In the genomic region with DNA sequence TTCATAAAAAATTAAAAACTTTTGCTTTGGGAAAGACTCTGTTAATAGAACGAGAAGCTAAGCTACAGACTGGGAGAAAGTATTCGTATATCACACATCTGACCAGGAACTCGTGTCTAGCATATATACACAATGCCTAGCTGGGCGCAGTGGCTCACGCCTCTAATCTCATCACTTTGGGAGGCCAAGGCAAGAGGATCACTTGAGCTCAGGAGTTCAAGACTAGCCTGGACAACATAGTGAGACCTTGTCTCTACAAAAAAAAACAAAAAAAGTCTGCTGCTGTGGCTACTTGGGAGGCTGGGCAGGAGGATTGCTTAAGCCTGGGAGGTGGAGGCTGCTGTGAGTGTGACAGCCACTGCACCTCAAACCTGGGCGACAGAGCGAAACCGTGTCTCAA, we compare ENCODE assay signal across 20 cellular contexts. TPM values are rescaled to one million over a fixed set of nuclear protein-coding genes. Genes with fewer than 3 reads are reported as not detected.
A peak's percentile ranks its signal among the peaks of the same experiment; 100 is the strongest.
DNase-seq lines count a peak whose midpoint lies in the region; TF ChIP-seq lines count a peak whose summit lies in the region.
"Had no signal": no experiment of that assay in that cellular context is flagged by ENCODE, and none has a peak within 500 bp of the region (broad histone marks: within the 10 kb centered on the region; RNA-seq: fewer than 3 reads in every experiment).

No MANE protein-coding gene starts in this region.

- H3K36me3 ChIP-seq in BLaER1 treated with 17β-estradiol and CSF1 and Interleukin-3, amounts not matched to agents 10 nM and 100 nM: peaks cover 0 to 27% (median 13%) of the 10 kb centered on the region in 11 experiments; a peak in 11 of 22 replicates
- peaks cover 0 to 8% of the 10 kb centered on the region in 2 experiments for H3K36me3 ChIP-seq in SK-N-SH (replicated peaks in 1 of 2; ENCODE audit: control insufficient read depth in 1 of 2, insufficient read depth in 2 of 2, low read length in 1 of 2)

- POLR2A ChIA-PET in MCF 10A (lab: Yijun Ruan, JAX) (interaction anchor here (0.6 to 1.2 kb wide), 3 partner anchors 46 to 843 kb away, joined by 3 to 5 read pairs (median 3); a partner anchor contains a TSS), SK-N-SH (lab: Yijun Ruan, JAX) (no interaction called here)

- H3K9me3 ChIP-seq in BLaER1 treated with 17β-estradiol and CSF1 and Interleukin-3, amounts not matched to agents 10 nM and 100 nM (replicated peaks in 1 of 11): peaks cover 13 to 26% (median 23%) of the 10 kb centered on the region in 11 experiments; a peak in 21 of 22 replicates
- H3K9me3 ChIP-seq in SK-N-SH: no peaks in the 10 kb centered on the region

- BruUV-seq in MCF 10A (replicated peaks; lab: Mats Ljungman, UMichigan): no TSS peak

- no peak overlapping the region for H3K27ac Mint-ChIP-seq in MCF 10A (ENCODE audit: low read depth, unreplicated experiment)
- H3K27ac Mint-ChIP-seq: B cell; CD14-positive monocyte; CD4-positive, alpha-beta T cell; GM23338; H9 had no signal

- H3K9me2 ChIP-seq in SK-N-SH: no peaks in the 10 kb centered on the region; the same call in 1 of the 2 replicates

- TF ChIP-seq EP300 in SK-N-SH (IDR thresholded peaks at IDR 0.05; ENCODE audit: borderline replicate concordance in 1 of 2, low read depth in 1 of 2, low read length in 1 of 2): no peak

- H3F3A ChIP-seq in SK-N-SH (replicated peaks; ENCODE audit: insufficient read depth): peaks cover 4% of the 10 kb centered on the region

- no peak overlapping the region for H3K27ac ChIP-seq in BLaER1 treated with 17β-estradiol and CSF1 and Interleukin-3, amounts not matched to agents 10 nM and 100 nM
- no peak overlapping the region for H3K27ac ChIP-seq in SK-N-SH (ENCODE audit: low read depth in 2 of 2, low read length in 1 of 2)
- H3K27ac ChIP-seq: 22Rv1, BLaER1 had no signal

- H3K36me3 Mint-ChIP-seq in MCF 10A (ENCODE audit: insufficient read depth, unreplicated experiment): peaks cover 11% of the 10 kb centered on the region
- H3K36me3 Mint-ChIP-seq: CD14-positive monocyte had no signal

- no peak for TF ChIP-seq CTCF in MCF 10A (IDR thresholded peaks at IDR 0.05; ENCODE audit: unreplicated experiment)
- no peak for TF ChIP-seq CTCF in SK-N-SH (IDR thresholded peaks at IDR 0.05)

- DNase-seq in NCI-H774 (lab: John Stamatoyannopoulos, UW): peak; percentile 16
- peak; percentile 29 for DNase-seq in left kidney (ENCODE audit: low read depth, low spot score)
- DNase-seq in renal cortical epithelial cell (ENCODE audit: low read depth): peak; percentile 32
- DNase-seq in NCI-H345 (lab: John Stamatoyannopoulos, UW): no peak
- DNase-seq in pons (ENCODE audit: low spot score): no peak
- no peak for DNase-seq in MCF 10A (ENCODE audit: unreplicated experiment)
- DNase-seq in SK-N-SH: no peak
- DNase-seq: CD4-positive, alpha-beta T cell; CD8-positive, alpha-beta memory T cell; DMS 273 treated with DMSO at 0.1 percent for 48 hours; DMS53; DMS79 treated with DMSO at 0.1 percent for 48 hours; GF-D8; H9 had no signal

- no peak overlapping the region for H3K4me3 ChIP-seq in BLaER1 treated with 17β-estradiol and CSF1 and Interleukin-3, amounts not matched to agents 10 nM and 100 nM
- H3K4me3 ChIP-seq in SK-N-SH (ENCODE audit: low read depth in 2 of 2, low read length in 1 of 2): no peak overlapping the region
- H3K4me3 ChIP-seq: BLaER1, GM23338 had no signal

- H2AFZ ChIP-seq in SK-N-SH (ENCODE audit: low read depth): no peak overlapping the region
- H2AFZ ChIP-seq: GM23338 had no signal

- WGBS in SK-N-SH (ENCODE audit: low lambda C conversion rate): 97% methylated on average over 8 of the region's 8 CpGs

- TF ChIP-seq RAD21 in SK-N-SH (IDR thresholded peaks at IDR 0.05; ENCODE audit: low read length): no peak

- no peak overlapping the region for H3K4me3 Mint-ChIP-seq in MCF 10A (ENCODE audit: unreplicated experiment)
- H3K4me3 Mint-ChIP-seq: B cell; CD14-positive monocyte; CD4-positive, alpha-beta T cell; CD8-positive, alpha-beta memory T cell; GM23338; H9 had no signal

- peaks cover 0 to 6% (median 2%) of the 10 kb centered on the region in 10 experiments; a peak in 7 of 20 replicates for H3K4me1 ChIP-seq in BLaER1 treated with 17β-estradiol and CSF1 and Interleukin-3, amounts not matched to agents 10 nM and 100 nM
- H3K4me1 ChIP-seq in SK-N-SH (ENCODE audit: control insufficient read depth in 1 of 2, insufficient read depth in 2 of 2, low read depth in 1 of 2, low read length in 1 of 2): no peaks in the 10 kb centered on the region

- peaks cover 11% of the 10 kb centered on the region; the same call in 1 of the 2 replicates for H3K79me2 ChIP-seq in SK-N-SH (ENCODE audit: insufficient read depth)

- intact Hi-C loops in MCF 10A (cut with micrococcal nuclease): no loop called here

- no peaks in the 10 kb centered on the region for H3K27me3 Mint-ChIP-seq in MCF 10A (ENCODE audit: insufficient read depth, unreplicated experiment)
- H3K27me3 Mint-ChIP-seq: B cell; CD4-positive, alpha-beta T cell; CD8-positive, alpha-beta memory T cell had no signal

- H3K4me2 ChIP-seq in BLaER1 treated with 17β-estradiol and CSF1 and Interleukin-3, amounts not matched to agents 10 nM and 100 nM: peak overlapping the region in 6 of 11 experiments; percentile 2 to 33 (median 18); a peak in 5 of 22 replicates
- H3K4me2 ChIP-seq in SK-N-SH: no peak overlapping the region
- H3K4me2 ChIP-seq: BLaER1, GM23338 had no signal

- no peaks in the 10 kb centered on the region for H3K27me3 ChIP-seq in BLaER1 treated with 17β-estradiol and CSF1 and Interleukin-3, amounts not matched to agents 10 nM and 100 nM
- no peaks in the 10 kb centered on the region for H3K27me3 ChIP-seq in SK-N-SH (ENCODE audit: insufficient read depth)
- H3K27me3 ChIP-seq: BLaER1 had no signal

- peaks cover 6% of the 10 kb centered on the region for H3K4me1 Mint-ChIP-seq in MCF 10A (ENCODE audit: insufficient read depth, unreplicated experiment)
- H3K4me1 Mint-ChIP-seq: CD14-positive monocyte, GM23338 had no signal

- no peaks in the 10 kb centered on the region for H4K20me1 ChIP-seq in BLaER1 treated with 17β-estradiol and CSF1 and Interleukin-3, amounts not matched to agents 10 nM and 100 nM
- H4K20me1 ChIP-seq in SK-N-SH (ENCODE audit: insufficient read depth): no peaks in the 10 kb centered on the region
- H4K20me1 ChIP-seq: BLaER1 had no signal

- CTCF ChIA-PET in MCF 10A (lab: Yijun Ruan, JAX) (no interaction called here), SK-N-SH (lab: Yijun Ruan, JAX) (no interaction called here)

- no peak overlapping the region for H3K9ac ChIP-seq in BLaER1 treated with 17β-estradiol and CSF1 and Interleukin-3, amounts not matched to agents 10 nM and 100 nM
- no peak overlapping the region for H3K9ac ChIP-seq in SK-N-SH
- H3K9ac ChIP-seq: BLaER1 had no signal

- no peaks in the 10 kb centered on the region for H3K9me3 Mint-ChIP-seq in MCF 10A (ENCODE audit: unreplicated experiment)
- H3K9me3 Mint-ChIP-seq: CD8-positive, alpha-beta memory T cell; GM23338 had no signal

TF ChIP-seq in SK-N-SH, 30 proteins besides CTCF, POLR2A, EP300 and RAD21 (continues in another document):
- TF ChIP-seq, protein P1, sequence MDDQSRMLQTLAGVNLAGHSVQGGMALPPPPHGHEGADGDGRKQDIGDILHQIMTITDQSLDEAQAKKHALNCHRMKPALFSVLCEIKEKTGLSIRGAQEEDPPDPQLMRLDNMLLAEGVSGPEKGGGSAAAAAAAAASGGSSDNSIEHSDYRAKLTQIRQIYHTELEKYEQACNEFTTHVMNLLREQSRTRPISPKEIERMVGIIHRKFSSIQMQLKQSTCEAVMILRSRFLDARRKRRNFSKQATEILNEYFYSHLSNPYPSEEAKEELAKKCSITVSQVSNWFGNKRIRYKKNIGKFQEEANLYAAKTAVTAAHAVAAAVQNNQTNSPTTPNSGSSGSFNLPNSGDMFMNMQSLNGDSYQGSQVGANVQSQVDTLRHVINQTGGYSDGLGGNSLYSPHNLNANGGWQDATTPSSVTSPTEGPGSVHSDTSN (IDR thresholded peaks at IDR 0.05): no peak
- TF ChIP-seq RFX5 (IDR thresholded peaks at IDR 0.05; ENCODE audit: low read length) (no peak), NFIC (IDR thresholded peaks at IDR 0.05; ENCODE audit: borderline replicate concordance) (no peak), SIN3A (IDR thresholded peaks at IDR 0.05; ENCODE audit: borderline replicate concordance, low read depth, low read length) (no peak), JUND (IDR thresholded peaks at IDR 0.05) (no peak), SMC3 (IDR thresholded peaks at IDR 0.05; ENCODE audit: low read depth, low read length) (no peak), TCF12 (IDR thresholded peaks at IDR 0.05) (no peak), ELF1 (IDR thresholded peaks at IDR 0.05) (no peak)
- TF ChIP-seq, protein P2, sequence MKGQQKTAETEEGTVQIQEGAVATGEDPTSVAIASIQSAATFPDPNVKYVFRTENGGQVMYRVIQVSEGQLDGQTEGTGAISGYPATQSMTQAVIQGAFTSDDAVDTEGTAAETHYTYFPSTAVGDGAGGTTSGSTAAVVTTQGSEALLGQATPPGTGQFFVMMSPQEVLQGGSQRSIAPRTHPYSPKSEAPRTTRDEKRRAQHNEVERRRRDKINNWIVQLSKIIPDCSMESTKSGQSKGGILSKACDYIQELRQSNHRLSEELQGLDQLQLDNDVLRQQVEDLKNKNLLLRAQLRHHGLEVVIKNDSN (IDR thresholded peaks at IDR 0.05; ENCODE audit: borderline replicate concordance, low read depth): no peak
- TF ChIP-seq, protein P3, sequence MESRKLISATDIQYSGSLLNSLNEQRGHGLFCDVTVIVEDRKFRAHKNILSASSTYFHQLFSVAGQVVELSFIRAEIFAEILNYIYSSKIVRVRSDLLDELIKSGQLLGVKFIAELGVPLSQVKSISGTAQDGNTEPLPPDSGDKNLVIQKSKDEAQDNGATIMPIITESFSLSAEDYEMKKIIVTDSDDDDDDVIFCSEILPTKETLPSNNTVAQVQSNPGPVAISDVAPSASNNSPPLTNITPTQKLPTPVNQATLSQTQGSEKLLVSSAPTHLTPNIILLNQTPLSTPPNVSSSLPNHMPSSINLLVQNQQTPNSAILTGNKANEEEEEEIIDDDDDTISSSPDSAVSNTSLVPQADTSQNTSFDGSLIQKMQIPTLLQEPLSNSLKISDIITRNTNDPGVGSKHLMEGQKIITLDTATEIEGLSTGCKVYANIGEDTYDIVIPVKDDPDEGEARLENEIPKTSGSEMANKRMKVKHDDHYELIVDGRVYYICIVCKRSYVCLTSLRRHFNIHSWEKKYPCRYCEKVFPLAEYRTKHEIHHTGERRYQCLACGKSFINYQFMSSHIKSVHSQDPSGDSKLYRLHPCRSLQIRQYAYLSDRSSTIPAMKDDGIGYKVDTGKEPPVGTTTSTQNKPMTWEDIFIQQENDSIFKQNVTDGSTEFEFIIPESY (IDR thresholded peaks at IDR 0.05; ENCODE audit: borderline replicate concordance, low read depth): no peak

RNA-seq across cellular contexts. Expression of a gene that starts 46.6 kb away (rescaled TPM):
- total RNA-seq in renal cortical epithelial cell (33.0 and 57.3 TPM in 2 replicates), MCF 10A (2022) (19.0 and 22.8 TPM in 2 replicates)
- 5.3 and 8.8 TPM in 2 replicates for polyA plus RNA-seq in SK-N-SH (2012; rRNA removed)
- 7.6 and 8.0 TPM in 2 replicates for polyA plus RNA-seq in SK-N-SH (2012; cell fraction: cytosol; rRNA removed)
- 7.1 and 11.5 TPM in 2 replicates for polyA plus RNA-seq in SK-N-SH (2012; cell fraction: nucleus; rRNA removed)

Comparison
In these comparisons a context has a peak if more than half of its experiments do, and no peak if none do; other contexts are left out.
1. DNase-seq: peak in NCI-H774 (single experiment), left kidney (single experiment) and renal cortical epithelial cell (single experiment); none in NCI-H345 (single experiment), pons (single experiment), MCF 10A (single experiment) and SK-N-SH (single experiment).